ENCODE assay signal across 8 cellular contexts in genomic region chr10:103395754-103396066, GRCh38. TPM values are rescaled to one million over a fixed set of nuclear protein-coding genes. Genes with fewer than 3 reads are reported as not detected.
DNase-seq lines count a peak whose midpoint lies in the region; ATAC-seq and TF ChIP-seq lines count a peak whose summit lies in the region.

No MANE protein-coding gene starts in this region.

- peaks cover 26% of the 10 kb centered on the region for H3K4me1 ChIP-seq in mucosa of descending colon (ENCODE audit: low read depth)

- ATAC-seq in mucosa of descending colon, result peak; percentile 43

- H3K9me3 Mint-ChIP-seq in dendritic cell treated with granulocyte-macrophage colony-stimulating factor and Interleukin-4, amounts not matched to agents 40 ng/mL and 50 ng/mL, for 4 days, result no peaks in the 10 kb centered on the region

- peak overlapping the region; percentile 93 for H3K4me3 Mint-ChIP-seq in dendritic cell treated with granulocyte-macrophage colony-stimulating factor and Interleukin-4, amounts not matched to agents 40 ng/mL and 50 ng/mL, for 4 days

- DNase-seq in NCI-H146 treated with DMSO at 0.1 percent for 48 hours (lab: John Stamatoyannopoulos, UW; ENCODE audit: unreplicated experiment) (peak; percentile 5), mucosa of descending colon (peak in 1 of 3 donors; percentile 35), cerebellar cortex (ENCODE audit: low spot score) (no peak), NOMO-1 treated with dmso at 0.1 percent for 144 hours (lab: John Stamatoyannopoulos, UW; ENCODE audit: unreplicated experiment) (no peak), GM10266 (ENCODE audit: extremely low spot score) (no peak), HuH-7 (ENCODE audit: low spot score) (no peak)

- peaks cover 42% of the 10 kb centered on the region for H3K4me1 Mint-ChIP-seq in dendritic cell treated with granulocyte-macrophage colony-stimulating factor and Interleukin-4, amounts not matched to agents 40 ng/mL and 50 ng/mL, for 4 days (ENCODE audit: low read depth)

- peaks cover 70% of the 10 kb centered on the region for H3K36me3 Mint-ChIP-seq in dendritic cell treated with granulocyte-macrophage colony-stimulating factor and Interleukin-4, amounts not matched to agents 40 ng/mL and 50 ng/mL, for 4 days (ENCODE audit: low read depth)

- intact Hi-C loops in dendritic cell treated with granulocyte-macrophage colony-stimulating factor and Interleukin-4, amounts not matched to agents 40 ng/mL and 50 ng/mL, for 4 days (cut with micrococcal nuclease), result loop anchor here (2.0 kb wide), 1 partner anchor 27 kb away; no protein-coding TSS in a partner anchor
- intact Hi-C loops in mucosa of descending colon (cut with DNase I, micrococcal nuclease), result no loop called here

- no peaks in the 10 kb centered on the region for H3K9me3 ChIP-seq in mucosa of descending colon

- H3K27ac Mint-ChIP-seq in dendritic cell treated with granulocyte-macrophage colony-stimulating factor and Interleukin-4, amounts not matched to agents 40 ng/mL and 50 ng/mL, for 4 days, result peak overlapping the region; percentile 90

- H3K27me3 Mint-ChIP-seq in dendritic cell treated with granulocyte-macrophage colony-stimulating factor and Interleukin-4, amounts not matched to agents 40 ng/mL and 50 ng/mL, for 4 days, result no peaks in the 10 kb centered on the region

- peak overlapping the region; percentile 80 for H3K4me3 ChIP-seq in GM08714 (ENCODE audit: low read length)
- peak overlapping the region; percentile 92 for H3K4me3 ChIP-seq in mucosa of descending colon

- H3K36me3 ChIP-seq in mucosa of descending colon (ENCODE audit: low read depth), result peaks cover 5% of the 10 kb centered on the region

- TF ChIP-seq CTCF in mucosa of descending colon (IDR thresholded peaks at IDR 0.05), result no peak
- no peak for TF ChIP-seq CTCF in GM10266 (IDR thresholded peaks at IDR 0.05; ENCODE audit: control insufficient read depth, insufficient read depth, low read depth, missing control alignments)

RNA-seq across cellular contexts. Expression of gene ATP5MK, which starts 0.6 kb away (rescaled TPM):
- 100 to 1,000 TPM; 391 to 519 (median 516) TPM for total RNA-seq in mucosa of descending colon

RNA-seq across cellular contexts. Expression of gene PDCD11, which starts 0.7 kb away (rescaled TPM):
- total RNA-seq in mucosa of descending colon, result 10 to 100 TPM; 22.3 to 24.5 (median 22.7) TPM

RNA-seq across cellular contexts. Expression of gene TAF5, which starts 27.9 kb away (rescaled TPM):
- total RNA-seq in mucosa of descending colon, result 1 to 10 TPM; 4.1 to 7.1 (median 4.4) TPM

RNA-seq across cellular contexts. Expression of gene PCGF6, which starts 44.8 kb away (rescaled TPM):
- 10 to 100 TPM in 1 of 3 donors, 1 to 10 TPM in 2; 5.2 to 10.6 (median 5.7) TPM for total RNA-seq in mucosa of descending colon

RNA-seq across cellular contexts. Expression of gene CALHM2, which starts 56.5 kb away (rescaled TPM):
- 10 to 100 TPM in 2 of 3 donors, 1 to 10 TPM in 1; 5.8 to 16.8 (median 12.3) TPM for total RNA-seq in mucosa of descending colon
